ENCODE assay signal across 20 cellular contexts in genomic region chr4:56215138-56215793, GRCh38.
DNase-seq lines count a peak whose midpoint lies in the region; ATAC-seq and TF ChIP-seq lines count a peak whose summit lies in the region.
"Had no signal": no experiment of that assay in that cellular context is flagged by ENCODE, and none has a peak within 500 bp of the region (broad histone marks: within the 10 kb centered on the region; RNA-seq: fewer than 3 reads in every experiment).

No MANE protein-coding gene starts in this region.

- no peaks in the 10 kb centered on the region for H3K36me3 Mint-ChIP-seq in stimulated activated effector memory CD8-positive, alpha-beta T cell treated with anti-CD3 and anti-CD28 coated beads, Interleukin-12 subunit alpha, Interleukin-12 subunit beta, amount 100 ng/mL, for 72 hours

- H3K27ac Mint-ChIP-seq in stimulated activated effector memory CD8-positive, alpha-beta T cell treated with anti-CD3 and anti-CD28 coated beads, Interleukin-12 subunit alpha, Interleukin-12 subunit beta, amount 100 ng/mL, for 72 hours: no peak overlapping the region
- H3K27ac Mint-ChIP-seq: activated CD8-positive, alpha-beta T cell treated with anti-CD3 and anti-CD28 coated beads, Interleukin-2, amount 10 ng/mL, durations not matched to agents 7 days and 5 days; activated naive CD4-positive, alpha-beta T cell treated with anti-CD3 and anti-CD28 coated beads, Interleukin-2, amount 50 U/mL, for 72 hours had no signal

- H3K9me3 ChIP-seq in HUES64 (ENCODE audit: insufficient read depth, low read depth, low read length): peaks cover 23% of the 10 kb centered on the region
- H3K9me3 ChIP-seq: gastrocnemius medialis, tibial artery had no signal

- peak overlapping the region; percentile 45; the same call in 1 of the 2 replicates for H3K27ac ChIP-seq in HUES64 (ENCODE audit: low read depth, low read length)
- H3K27ac ChIP-seq: gastrocnemius medialis, HL-60, tibial artery had no signal

- H3K4me3 Mint-ChIP-seq in stimulated activated effector memory CD8-positive, alpha-beta T cell treated with anti-CD3 and anti-CD28 coated beads, Interleukin-12 subunit alpha, Interleukin-12 subunit beta, amount 100 ng/mL, for 72 hours: no peak overlapping the region
- H3K4me3 Mint-ChIP-seq: activated CD8-positive, alpha-beta T cell treated with anti-CD3 and anti-CD28 coated beads, Interleukin-2, amount 10 ng/mL, durations not matched to agents 7 days and 5 days had no signal

- peaks cover 11% of the 10 kb centered on the region; the same call in 1 of the 2 replicates for H3K4me1 ChIP-seq in HUES64 (ENCODE audit: insufficient read depth, low read length)
- H3K4me1 ChIP-seq: gastrocnemius medialis, tibial artery had no signal

- no peak for TF ChIP-seq CTCF in fibroblast of mammary gland (conservative IDR thresholded peaks at IDR 0.05; ENCODE audit: control insufficient read depth, insufficient read depth, low read depth, low read length)
- TF ChIP-seq CTCF in retinal pigment epithelial cell (conservative IDR thresholded peaks at IDR 0.05; ENCODE audit: low read depth, low read length): no peak

- H3K4me1 Mint-ChIP-seq in stimulated activated effector memory CD8-positive, alpha-beta T cell treated with anti-CD3 and anti-CD28 coated beads, Interleukin-12 subunit alpha, Interleukin-12 subunit beta, amount 100 ng/mL, for 72 hours: no peaks in the 10 kb centered on the region

- no peak overlapping the region for H3K9ac ChIP-seq in HUES64 (ENCODE audit: low read depth, low read length)

- H3K4me3 ChIP-seq in HUES64 (ENCODE audit: low read length): no peak overlapping the region
- no peak overlapping the region for H3K4me3 ChIP-seq in fibroblast of mammary gland (ENCODE audit: control insufficient read depth, low read depth, low read length)
- H3K4me3 ChIP-seq in retinal pigment epithelial cell (ENCODE audit: low read length): no peak overlapping the region
- H3K4me3 ChIP-seq: gastrocnemius medialis, tibial artery had no signal

- peaks cover 25% of the 10 kb centered on the region for H3K27me3 ChIP-seq in HUES64 (ENCODE audit: insufficient read depth, low read length)
- H3K27me3 ChIP-seq: gastrocnemius medialis, tibial artery had no signal

- DNase-seq in RKO (ENCODE audit: low spot score): peak; percentile 44
- DNase-seq in fibroblast of mammary gland (ENCODE audit: low read depth): peak; percentile 19
- peak; percentile 53 for DNase-seq in retinal pigment epithelial cell (ENCODE audit: low read depth)
- no peak for DNase-seq in nucleus accumbens (lab: John Stamatoyannopoulos, UW)
- DNase-seq in stimulated activated effector memory CD8-positive, alpha-beta T cell treated with anti-CD3 and anti-CD28 coated beads, Interleukin-12 subunit alpha, Interleukin-12 subunit beta, amount 100 ng/mL, for 72 hours (ENCODE audit: low spot score in 2 of 2): no peak
- no peak for DNase-seq in NCI-H1092 treated with DMSO at 0.1 percent for 48 hours (lab: John Stamatoyannopoulos, UW)
- DNase-seq: activated CD4-positive, CD25-positive, alpha-beta regulatory T cell; activated CD8-positive, alpha-beta T cell treated with anti-CD3 and anti-CD28 coated beads, Interleukin-2, amount 10 ng/mL, durations not matched to agents 7 days and 5 days; activated T-cell treated with anti-CD3 and anti-CD28 coated beads, Interleukin-2, amount 50 U/mL, for 48 hours; AML-193; gastrocnemius medialis; NCI-H1048; NCI-H774; stimulated activated naive CD4-positive, alpha-beta T cell treated with Interleukin-2 at 50 U/mL for 16 hours; tibial artery had no signal

- no peak for ATAC-seq in stimulated activated effector memory CD8-positive, alpha-beta T cell treated with anti-CD3 and anti-CD28 coated beads, Interleukin-12 subunit alpha, Interleukin-12 subunit beta, amount 100 ng/mL, for 72 hours
- ATAC-seq: activated CD8-positive, alpha-beta T cell treated with anti-CD3 and anti-CD28 coated beads, Interleukin-2, amount 10 ng/mL, durations not matched to agents 7 days and 5 days; activated naive CD4-positive, alpha-beta T cell treated with anti-CD3 and anti-CD28 coated beads, Interleukin-2, amount 50 U/mL, for 72 hours; gastrocnemius medialis; Panc1; sciatic nerve had no signal

- H3K9me3 Mint-ChIP-seq in stimulated activated effector memory CD8-positive, alpha-beta T cell treated with anti-CD3 and anti-CD28 coated beads, Interleukin-12 subunit alpha, Interleukin-12 subunit beta, amount 100 ng/mL, for 72 hours: peaks cover 4% of the 10 kb centered on the region

- 93% methylated on average over 4 of the region's 4 CpGs for WGBS in HUES64

- H3K36me3 ChIP-seq in HUES64 (ENCODE audit: insufficient read depth, low read length): peaks cover 9% of the 10 kb centered on the region; the same call in 1 of the 2 replicates
- H3K36me3 ChIP-seq: gastrocnemius medialis, tibial artery had no signal

Comparison
In these comparisons a context has a peak if more than half of its experiments do, and no peak if none do; other contexts are left out.
1. DNase-seq: peak in RKO (single experiment), fibroblast of mammary gland (single experiment) and retinal pigment epithelial cell (single experiment); none in nucleus accumbens (0 of 56), stimulated activated effector memory CD8-positive, alpha-beta T cell treated with anti-CD3 and anti-CD28 coated beads, Interleukin-12 subunit alpha, Interleukin-12 subunit beta, amount 100 ng/mL, for 72 hours (0 of 2) and NCI-H1092 treated with DMSO at 0.1 percent for 48 hours (single experiment).